In the genomic region with DNA sequence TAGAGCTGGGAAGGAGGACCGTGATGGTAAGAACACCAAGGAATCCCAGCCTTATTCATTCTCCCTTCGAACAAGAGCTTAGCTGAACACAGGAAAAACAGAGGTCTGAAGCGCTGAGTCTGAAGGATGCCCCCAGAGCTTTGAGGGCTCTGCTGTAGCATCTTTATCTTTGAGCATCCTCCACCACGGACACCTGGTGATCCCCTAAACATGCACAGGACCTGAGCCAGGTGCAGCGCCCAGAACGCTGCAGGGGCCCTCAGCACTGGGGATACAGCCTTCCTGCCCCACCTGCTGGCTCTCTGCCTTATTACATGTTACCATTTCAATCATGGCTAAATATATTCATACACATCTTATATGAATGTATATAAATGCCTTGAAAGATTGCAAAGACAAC, we compare ENCODE assay signal across 1 cellular context.
TF ChIP-seq lines count a peak whose summit lies in the region.

No MANE protein-coding gene starts in this region.

TF ChIP-seq in HepG2, 621 proteins besides CTCF, POLR2A, EP300 and RAD21:
- TF ChIP-seq MYPOP (CRISPR knock-in tag; IDR thresholded peaks at IDR 0.05) (0 out of 2 replicates have a peak, but pooled peaks have one; percentile 27), ZNF501 (CRISPR knock-in tag; IDR thresholded peaks at IDR 0.05) (no peak), THAP11 (CRISPR knock-in tag; IDR thresholded peaks at IDR 0.05) (0 out of 2 replicates have a peak, but pooled peaks have one; percentile 15), SRSF4 (IDR thresholded peaks at IDR 0.05; ENCODE audit: low read depth, low read length, poor library complexity, severe bottlenecking) (no peak), ARID3A (IDR thresholded peaks at IDR 0.05; ENCODE audit: low read depth, low read length) (0 out of 2 replicates have a peak, but pooled peaks have one; percentile 44), ZNF260 (CRISPR knock-in tag; IDR thresholded peaks at IDR 0.05; ENCODE audit: borderline replicate concordance, low read depth) (no peak), KLF12 (CRISPR knock-in tag; IDR thresholded peaks at IDR 0.05; ENCODE audit: borderline replicate concordance) (no peak), DNMT3B (CRISPR knock-in tag; conservative IDR thresholded peaks at IDR 0.05) (no peak), RXRA (CRISPR knock-in tag; IDR thresholded peaks at IDR 0.05) (no peak), MEF2D (CRISPR knock-in tag; IDR thresholded peaks at IDR 0.05) (no peak), SALL1 (CRISPR knock-in tag; IDR thresholded peaks at IDR 0.05) (no peak), RARG (CRISPR knock-in tag; IDR thresholded peaks at IDR 0.05; ENCODE audit: low read depth) (no peak), ZNF878 (CRISPR knock-in tag; IDR thresholded peaks at IDR 0.05) (no peak), FOXA3 (CRISPR knock-in tag; IDR thresholded peaks at IDR 0.05) (no peak), ONECUT2 (CRISPR knock-in tag; IDR thresholded peaks at IDR 0.05) (no peak), NKX3-1 (CRISPR knock-in tag; IDR thresholded peaks at IDR 0.05) (no peak), CBX2 (IDR thresholded peaks at IDR 0.05; ENCODE audit: low read depth, low read length) (no peak), CBX2 (CRISPR knock-in tag; IDR thresholded peaks at IDR 0.05; ENCODE audit: low read depth) (no peak), SIX4 (CRISPR knock-in tag; IDR thresholded peaks at IDR 0.05) (no peak), STAG1 (CRISPR knock-in tag; IDR thresholded peaks at IDR 0.05) (peak; percentile 58), ATF7 (IDR thresholded peaks at IDR 0.05) (no peak), ATF7 (CRISPR knock-in tag; IDR thresholded peaks at IDR 0.05) (no peak), ZSCAN22 (CRISPR knock-in tag; IDR thresholded peaks at IDR 0.05) (no peak), ZNF879 (CRISPR knock-in tag; IDR thresholded peaks at IDR 0.05) (no peak), ZNF589 (CRISPR knock-in tag; conservative IDR thresholded peaks at IDR 0.05) (no peak), ATF7-NPFF (CRISPR knock-in tag; IDR thresholded peaks at IDR 0.05; ENCODE audit: low read depth) (no peak), SMC3 (IDR thresholded peaks at IDR 0.05; ENCODE audit: low read length) (peak; percentile 49), ZEB1 (IDR thresholded peaks at IDR 0.05; ENCODE audit: insufficient replicate concordance, low read depth) (peak; percentile 57)
- TF ChIP-seq, protein P1, sequence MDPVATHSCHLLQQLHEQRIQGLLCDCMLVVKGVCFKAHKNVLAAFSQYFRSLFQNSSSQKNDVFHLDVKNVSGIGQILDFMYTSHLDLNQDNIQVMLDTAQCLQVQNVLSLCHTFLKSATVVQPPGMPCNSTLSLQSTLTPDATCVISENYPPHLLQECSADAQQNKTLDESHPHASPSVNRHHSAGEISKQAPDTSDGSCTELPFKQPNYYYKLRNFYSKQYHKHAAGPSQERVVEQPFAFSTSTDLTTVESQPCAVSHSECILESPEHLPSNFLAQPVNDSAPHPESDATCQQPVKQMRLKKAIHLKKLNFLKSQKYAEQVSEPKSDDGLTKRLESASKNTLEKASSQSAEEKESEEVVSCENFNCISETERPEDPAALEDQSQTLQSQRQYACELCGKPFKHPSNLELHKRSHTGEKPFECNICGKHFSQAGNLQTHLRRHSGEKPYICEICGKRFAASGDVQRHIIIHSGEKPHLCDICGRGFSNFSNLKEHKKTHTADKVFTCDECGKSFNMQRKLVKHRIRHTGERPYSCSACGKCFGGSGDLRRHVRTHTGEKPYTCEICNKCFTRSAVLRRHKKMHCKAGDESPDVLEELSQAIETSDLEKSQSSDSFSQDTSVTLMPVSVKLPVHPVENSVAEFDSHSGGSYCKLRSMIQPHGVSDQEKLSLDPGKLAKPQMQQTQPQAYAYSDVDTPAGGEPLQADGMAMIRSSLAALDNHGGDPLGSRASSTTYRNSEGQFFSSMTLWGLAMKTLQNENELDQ (CRISPR knock-in tag; IDR thresholded peaks at IDR 0.05; ENCODE audit: borderline replicate concordance), result no peak
- TF ChIP-seq, protein P2, sequence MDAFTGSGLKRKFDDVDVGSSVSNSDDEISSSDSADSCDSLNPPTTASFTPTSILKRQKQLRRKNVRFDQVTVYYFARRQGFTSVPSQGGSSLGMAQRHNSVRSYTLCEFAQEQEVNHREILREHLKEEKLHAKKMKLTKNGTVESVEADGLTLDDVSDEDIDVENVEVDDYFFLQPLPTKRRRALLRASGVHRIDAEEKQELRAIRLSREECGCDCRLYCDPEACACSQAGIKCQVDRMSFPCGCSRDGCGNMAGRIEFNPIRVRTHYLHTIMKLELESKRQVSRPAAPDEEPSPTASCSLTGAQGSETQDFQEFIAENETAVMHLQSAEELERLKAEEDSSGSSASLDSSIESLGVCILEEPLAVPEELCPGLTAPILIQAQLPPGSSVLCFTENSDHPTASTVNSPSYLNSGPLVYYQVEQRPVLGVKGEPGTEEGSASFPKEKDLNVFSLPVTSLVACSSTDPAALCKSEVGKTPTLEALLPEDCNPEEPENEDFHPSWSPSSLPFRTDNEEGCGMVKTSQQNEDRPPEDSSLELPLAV (CRISPR knock-in tag; conservative IDR thresholded peaks at IDR 0.05; ENCODE audit: low read depth), result no peak
- TF ChIP-seq, protein P3, sequence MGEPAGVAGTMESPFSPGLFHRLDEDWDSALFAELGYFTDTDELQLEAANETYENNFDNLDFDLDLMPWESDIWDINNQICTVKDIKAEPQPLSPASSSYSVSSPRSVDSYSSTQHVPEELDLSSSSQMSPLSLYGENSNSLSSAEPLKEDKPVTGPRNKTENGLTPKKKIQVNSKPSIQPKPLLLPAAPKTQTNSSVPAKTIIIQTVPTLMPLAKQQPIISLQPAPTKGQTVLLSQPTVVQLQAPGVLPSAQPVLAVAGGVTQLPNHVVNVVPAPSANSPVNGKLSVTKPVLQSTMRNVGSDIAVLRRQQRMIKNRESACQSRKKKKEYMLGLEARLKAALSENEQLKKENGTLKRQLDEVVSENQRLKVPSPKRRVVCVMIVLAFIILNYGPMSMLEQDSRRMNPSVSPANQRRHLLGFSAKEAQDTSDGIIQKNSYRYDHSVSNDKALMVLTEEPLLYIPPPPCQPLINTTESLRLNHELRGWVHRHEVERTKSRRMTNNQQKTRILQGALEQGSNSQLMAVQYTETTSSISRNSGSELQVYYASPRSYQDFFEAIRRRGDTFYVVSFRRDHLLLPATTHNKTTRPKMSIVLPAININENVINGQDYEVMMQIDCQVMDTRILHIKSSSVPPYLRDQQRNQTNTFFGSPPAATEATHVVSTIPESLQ (CRISPR knock-in tag; conservative IDR thresholded peaks at IDR 0.05), result no peak
